In the genomic region with DNA sequence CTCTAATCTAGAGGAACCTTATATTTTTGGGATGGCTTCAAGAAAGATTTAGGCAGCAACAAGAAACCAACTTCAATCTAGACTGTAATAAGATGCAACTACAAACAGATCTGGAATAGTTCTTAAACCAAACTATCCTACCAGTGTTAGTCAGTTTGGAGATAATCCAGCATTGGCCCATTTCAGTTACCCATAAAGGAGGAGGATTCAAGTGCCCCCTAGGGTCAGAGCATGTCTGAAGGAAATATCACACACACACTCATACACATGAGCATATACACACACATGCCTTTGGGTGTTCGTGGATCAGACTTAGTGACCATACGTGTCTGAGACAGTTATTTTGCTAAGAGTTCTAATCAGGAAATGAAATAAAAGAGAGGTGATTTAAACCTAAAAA, we compare ENCODE assay signal across 27 cellular contexts.
"Had no signal": no experiment of that assay in that cellular context is flagged by ENCODE, and none has a peak within 500 bp of the region (broad histone marks: within the 10 kb centered on the region; RNA-seq: fewer than 3 reads in every experiment).

No MANE protein-coding gene starts in this region.

- DNase-seq: activated B cell treated with CpG ODN at 0.5 μM for 24 hours; activated CD4-positive, alpha-beta T cell treated with anti-CD3 and anti-CD28 coated beads, Interleukin-2, amount 50 U/mL, for 4 hours; activated effector memory CD4-positive, alpha-beta T cell treated with Interleukin-2 at 50 U/mL for 16 hours; activated naive CD4-positive, alpha-beta T cell treated with Interleukin-2 at 50 U/mL for 16 hours; anterior cingulate cortex; body of pancreas; cerebellar nuclear complex; colonic mucosa; effector CD8-positive, alpha-beta T cell; kidney; left colon; mammary epithelial cell; midbrain; naive thymus-derived CD8-positive, alpha-beta T cell; occipital lobe; posterior cingulate gyrus; right cardiac atrium; stimulated activated CD4-positive, alpha-beta T cell treated with anti-CD3 and anti-CD28 coated beads, Interleukin-12 subunit alpha, Interleukin-12 subunit beta, amount 100 ng/mL, for 4 hours; stimulated activated CD4-positive, alpha-beta T cell treated with anti-CD3 and anti-CD28 coated beads, Interleukin-4, amount 100 ng/mL, for 24 hours; T-cell had no signal

- H3K27ac ChIP-seq: body of pancreas, cardiac muscle cell, colonic mucosa, epithelial cell of prostate, gastroesophageal sphincter, hepatocyte, neural progenitor cell, thoracic aorta had no signal

- ATAC-seq: body of pancreas; gastroesophageal sphincter; left colon; naive thymus-derived CD8-positive, alpha-beta T cell; right cardiac atrium; stimulated activated effector memory CD8-positive, alpha-beta T cell treated with anti-CD3 and anti-CD28 coated beads, Interleukin-12 subunit alpha, Interleukin-12 subunit beta, amount 100 ng/mL, for 72 hours; T-cell had no signal

- H3K79me2 ChIP-seq: hepatocyte had no signal

- H3K36me3 ChIP-seq: cardiac muscle cell, colonic mucosa, gastroesophageal sphincter, neural progenitor cell, thoracic aorta had no signal

- H3K9me3 ChIP-seq: body of pancreas, colonic mucosa, gastroesophageal sphincter, thoracic aorta had no signal

- H3K9ac ChIP-seq: neural progenitor cell had no signal

- H3K4me1 ChIP-seq: colonic mucosa had no signal

- H3K4me3 ChIP-seq: body of pancreas, cardiac muscle cell, colonic mucosa, gastroesophageal sphincter, hepatocyte, neural progenitor cell, thoracic aorta had no signal

- H3K4me2 ChIP-seq: hepatocyte, neural progenitor cell had no signal

- H2AFZ ChIP-seq: hepatocyte, neural progenitor cell had no signal

- H3K27me3 ChIP-seq: body of pancreas, cardiac muscle cell, colonic mucosa, gastroesophageal sphincter, hepatocyte, neural progenitor cell had no signal
